Comparison of ENCODE assay signal across 9 cellular contexts in genomic region chr4:110610940-110611785, GRCh38. TPM values are rescaled to one million over a fixed set of nuclear protein-coding genes. Genes with fewer than 3 reads are reported as not detected.
A peak's percentile ranks its signal among the peaks of the same experiment; 100 is the strongest.
DNase-seq lines count a peak whose midpoint lies in the region; ATAC-seq and TF ChIP-seq lines count a peak whose summit lies in the region.
"Had no signal": no experiment of that assay in that cellular context is flagged by ENCODE, and none has a peak within 500 bp of the region (broad histone marks: within the 10 kb centered on the region; RNA-seq: fewer than 3 reads in every experiment).

No MANE protein-coding gene starts in this region.

- H3K36me3 ChIP-seq in left ventricle myocardium inferior (no peaks in the 10 kb centered on the region), urinary bladder (ENCODE audit: insufficient read depth) (no peaks in the 10 kb centered on the region), BE2C (no peaks in the 10 kb centered on the region)
- H3K36me3 ChIP-seq: BLaER1 had no signal

- intact Hi-C loops in left ventricle myocardium inferior (cut with micrococcal nuclease) = no loop called here
- intact Hi-C loops in Right ventricle myocardium inferior (cut with DNase I) = no loop called here

- H3K27ac ChIP-seq in left ventricle myocardium inferior (replicated peaks) (no peak overlapping the region), urinary bladder (ENCODE audit: low read depth) (no peak overlapping the region)
- H3K27ac ChIP-seq: BLaER1 had no signal

- H3K4me3 ChIP-seq in left ventricle myocardium inferior = peak overlapping the region; percentile 40
- peak overlapping the region; percentile 31 for H3K4me3 ChIP-seq in urinary bladder (ENCODE audit: low read depth, low read length)
- no peak overlapping the region for H3K4me3 ChIP-seq in BE2C (ENCODE audit: low read depth, low read length)
- H3K4me3 ChIP-seq: BLaER1 had no signal

- WGBS in urinary bladder = 45% methylated on average over 50 of the region's 50 CpGs

- H3K4me1 ChIP-seq in left ventricle myocardium inferior = peaks cover 8% of the 10 kb centered on the region
- H3K4me1 ChIP-seq in urinary bladder (ENCODE audit: insufficient read depth) = peaks cover 2% of the 10 kb centered on the region
- no peaks in the 10 kb centered on the region for H3K4me1 ChIP-seq in BE2C
- H3K4me1 ChIP-seq: BLaER1 had no signal

- no peak for DNase-seq in left ventricle myocardium inferior
- no peak for DNase-seq in Right ventricle myocardium inferior (ENCODE audit: missing footprints)
- DNase-seq in BE2C = no peak
- DNase-seq in activated CD4-positive, alpha-beta T cell treated with anti-CD3 and anti-CD28 coated beads for 1 hour = no peak

- H3K9me3 ChIP-seq in left ventricle myocardium inferior (replicated peaks) (no peaks in the 10 kb centered on the region), BE2C (no peaks in the 10 kb centered on the region)

- ATAC-seq in Right ventricle myocardium inferior (no peak), HG03066 (IDR thresholded peaks at IDR 0.05; ENCODE audit: low read depth, unreplicated experiment) (peak; percentile 77), esophagus mucosa (peak; percentile 28), HG02970 (IDR thresholded peaks at IDR 0.05; ENCODE audit: low FRiP score, unreplicated experiment) (no peak)

- TF ChIP-seq CTCF in left ventricle myocardium inferior (IDR thresholded peaks at IDR 0.05; ENCODE audit: borderline replicate concordance) (no peak), BE2C (IDR thresholded peaks at IDR 0.05; ENCODE audit: low read depth, low read length) (no peak)

- H3K27me3 ChIP-seq in left ventricle myocardium inferior (ENCODE audit: low read depth) (peaks cover 94% of the 10 kb centered on the region), BE2C (peaks cover 80% of the 10 kb centered on the region)

RNA-seq across cellular contexts. Expression of gene PITX2, which starts 11.7 kb away (rescaled TPM):
- total RNA-seq in left ventricle myocardium inferior = not detected
- total RNA-seq in Right ventricle myocardium inferior = not detected
- total RNA-seq in esophagus mucosa = 2.1 TPM
- total RNA-seq in urinary bladder = 30.4 TPM
- 76.0 TPM for polyA plus RNA-seq in urinary bladder
- polyA plus RNA-seq in BE2C (2012; ENCODE audit: insufficient read depth, insufficient read length, low read depth) = 0.28 TPM

Comparison
In these comparisons a context has a peak if more than half of its experiments do, and no peak if none do; other contexts are left out.
1. ATAC-seq: peak in HG03066 (single experiment) and esophagus mucosa (single experiment); none in Right ventricle myocardium inferior (single experiment) and HG02970 (single experiment).
2. RNA of gene PITX2, which starts 11.7 kb away (total RNA-seq): 30.4 TPM in urinary bladder (single experiment); 2.1 TPM in esophagus mucosa (single experiment), not detected in left ventricle myocardium inferior (single experiment) and not detected in Right ventricle myocardium inferior (single experiment); every median in the first group is over 10 times any median in the second.